ENCODE assay signal across 26 cellular contexts in genomic region chr1:171107969-171108368, GRCh38. TPM values are rescaled to one million over a fixed set of nuclear protein-coding genes. Genes with fewer than 3 reads are reported as not detected.
"Had no signal": no experiment of that assay in that cellular context is flagged by ENCODE, and none has a peak within 500 bp of the region (broad histone marks: within the 10 kb centered on the region; RNA-seq: fewer than 3 reads in every experiment).

No MANE protein-coding gene starts in this region.

- H3K27ac Mint-ChIP-seq: activated CD4-positive, alpha-beta memory T cell treated with anti-CD3 and anti-CD28 coated beads, Interleukin-2, amount 10 ng/mL, durations not matched to agents 7 days and 5 days; activated CD4-positive, alpha-beta T cell treated with anti-CD3 and anti-CD28 coated beads, Interleukin-2, amount 10 ng/mL, durations not matched to agents 7 days and 5 days; activated naive CD4-positive, alpha-beta T cell treated with anti-CD3 and anti-CD28 coated beads, Interleukin-2, amount 10 ng/mL, durations not matched to agents 7 days and 5 days; activated naive CD8-positive, alpha-beta T cell treated with anti-CD3 and anti-CD28 coated beads, Interleukin-2, amount 10 ng/mL, durations not matched to agents 7 days and 5 days; activated T-cell treated with anti-CD3 and anti-CD28 coated beads, Interleukin-2, amount 50 U/mL, for 24 hours; nephron progenitor cell; progenitor cell of endocrine pancreas; stimulated activated effector memory CD8-positive, alpha-beta T cell treated with anti-CD3 and anti-CD28 coated beads, Interleukin-12 subunit alpha, Interleukin-12 subunit beta, amount 100 ng/mL, for 72 hours; stimulated activated naive CD8-positive, alpha-beta T cell treated with anti-CD3 and anti-CD28 coated beads, Interleukin-15, Interleukin-2, amounts not matched to agents 100 ng/mL and 50 ng/mL, for 24 hours; T-helper 17 cell had no signal

- H3K4me3 ChIP-seq: left lung, ovary, skin epidermis had no signal

- H3K9me3 Mint-ChIP-seq: activated CD4-positive, alpha-beta memory T cell treated with anti-CD3 and anti-CD28 coated beads, Interleukin-2, amount 10 ng/mL, durations not matched to agents 7 days and 5 days; activated CD4-positive, alpha-beta T cell treated with anti-CD3 and anti-CD28 coated beads, Interleukin-2, amount 10 ng/mL, durations not matched to agents 7 days and 5 days; activated naive CD4-positive, alpha-beta T cell treated with anti-CD3 and anti-CD28 coated beads, Interleukin-2, amount 10 ng/mL, durations not matched to agents 7 days and 5 days; activated naive CD8-positive, alpha-beta T cell treated with anti-CD3 and anti-CD28 coated beads, Interleukin-2, amount 10 ng/mL, durations not matched to agents 7 days and 5 days; activated T-cell treated with anti-CD3 and anti-CD28 coated beads, Interleukin-2, amount 50 U/mL, for 24 hours; nephron progenitor cell; stimulated activated effector memory CD8-positive, alpha-beta T cell treated with anti-CD3 and anti-CD28 coated beads, Interleukin-12 subunit alpha, Interleukin-12 subunit beta, amount 100 ng/mL, for 72 hours; stimulated activated naive CD8-positive, alpha-beta T cell treated with anti-CD3 and anti-CD28 coated beads, Interleukin-15, Interleukin-2, amounts not matched to agents 100 ng/mL and 50 ng/mL, for 24 hours had no signal

- H3K27me3 ChIP-seq: left lung, neutrophil, ovary had no signal

- H3K27me3 Mint-ChIP-seq: activated CD4-positive, alpha-beta memory T cell treated with anti-CD3 and anti-CD28 coated beads, Interleukin-2, amount 10 ng/mL, durations not matched to agents 7 days and 5 days; activated naive CD4-positive, alpha-beta T cell treated with anti-CD3 and anti-CD28 coated beads, Interleukin-2, amount 10 ng/mL, durations not matched to agents 7 days and 5 days; activated naive CD8-positive, alpha-beta T cell treated with anti-CD3 and anti-CD28 coated beads, Interleukin-2, amount 10 ng/mL, durations not matched to agents 7 days and 5 days; progenitor cell of endocrine pancreas; stimulated activated naive CD8-positive, alpha-beta T cell treated with anti-CD3 and anti-CD28 coated beads, Interleukin-15, Interleukin-2, amounts not matched to agents 100 ng/mL and 50 ng/mL, for 24 hours had no signal

- H3K36me3 Mint-ChIP-seq: activated naive CD4-positive, alpha-beta T cell treated with anti-CD3 and anti-CD28 coated beads, Interleukin-2, amount 10 ng/mL, durations not matched to agents 7 days and 5 days; activated naive CD8-positive, alpha-beta T cell treated with anti-CD3 and anti-CD28 coated beads, Interleukin-2, amount 10 ng/mL, durations not matched to agents 7 days and 5 days; stimulated activated effector memory CD8-positive, alpha-beta T cell treated with anti-CD3 and anti-CD28 coated beads, Interleukin-12 subunit alpha, Interleukin-12 subunit beta, amount 100 ng/mL, for 72 hours had no signal

- H3K4me3 Mint-ChIP-seq: activated CD4-positive, alpha-beta memory T cell treated with anti-CD3 and anti-CD28 coated beads, Interleukin-2, amount 10 ng/mL, durations not matched to agents 7 days and 5 days; activated CD4-positive, alpha-beta T cell treated with anti-CD3 and anti-CD28 coated beads, Interleukin-2, amount 10 ng/mL, durations not matched to agents 7 days and 5 days; activated naive CD4-positive, alpha-beta T cell treated with anti-CD3 and anti-CD28 coated beads, Interleukin-2, amount 10 ng/mL, durations not matched to agents 7 days and 5 days; activated naive CD8-positive, alpha-beta T cell treated with anti-CD3 and anti-CD28 coated beads, Interleukin-2, amount 10 ng/mL, durations not matched to agents 7 days and 5 days; activated T-cell treated with anti-CD3 and anti-CD28 coated beads, Interleukin-2, amount 50 U/mL, for 24 hours; nephron progenitor cell; stimulated activated effector memory CD8-positive, alpha-beta T cell treated with anti-CD3 and anti-CD28 coated beads, Interleukin-12 subunit alpha, Interleukin-12 subunit beta, amount 100 ng/mL, for 72 hours; stimulated activated naive CD8-positive, alpha-beta T cell treated with anti-CD3 and anti-CD28 coated beads, Interleukin-15, Interleukin-2, amounts not matched to agents 100 ng/mL and 50 ng/mL, for 24 hours; T-helper 17 cell had no signal

- H3K27ac ChIP-seq: left lung, neutrophil, ovary, skin epidermis, WERI-Rb-1 had no signal

- H3K9me3 ChIP-seq: left lung, neutrophil, ovary had no signal

- H3K4me1 ChIP-seq: left lung had no signal

- H3K4me1 Mint-ChIP-seq: activated CD4-positive, alpha-beta memory T cell treated with anti-CD3 and anti-CD28 coated beads, Interleukin-2, amount 10 ng/mL, durations not matched to agents 7 days and 5 days; activated CD4-positive, alpha-beta T cell treated with anti-CD3 and anti-CD28 coated beads, Interleukin-2, amount 10 ng/mL, durations not matched to agents 7 days and 5 days; activated naive CD4-positive, alpha-beta T cell treated with anti-CD3 and anti-CD28 coated beads, Interleukin-2, amount 10 ng/mL, durations not matched to agents 7 days and 5 days; activated naive CD8-positive, alpha-beta T cell treated with anti-CD3 and anti-CD28 coated beads, Interleukin-2, amount 10 ng/mL, durations not matched to agents 7 days and 5 days; nephron progenitor cell; stimulated activated effector memory CD8-positive, alpha-beta T cell treated with anti-CD3 and anti-CD28 coated beads, Interleukin-12 subunit alpha, Interleukin-12 subunit beta, amount 100 ng/mL, for 72 hours; T-helper 17 cell had no signal

- H3K36me3 ChIP-seq: left lung, neutrophil, ovary, WERI-Rb-1 had no signal

- ATAC-seq: esophagus mucosa; left lung; stimulated activated effector memory CD8-positive, alpha-beta T cell treated with anti-CD3 and anti-CD28 coated beads, Interleukin-12 subunit alpha, Interleukin-12 subunit beta, amount 100 ng/mL, for 72 hours; T-helper 17 cell had no signal

- DNase-seq: activated CD4-positive, alpha-beta memory T cell treated with anti-CD3 and anti-CD28 coated beads, Interleukin-2, amount 10 ng/mL, durations not matched to agents 7 days and 5 days; activated CD4-positive, alpha-beta T cell treated with anti-CD3 and anti-CD28 coated beads, Interleukin-2, amount 10 ng/mL, durations not matched to agents 7 days and 5 days; activated CD4-positive, CD25-positive, alpha-beta regulatory T cell treated with anti-CD3 and anti-CD28 coated beads, Interleukin-2, amount 50 U/mL, for 72 hours; activated CD8-positive, alpha-beta memory T cell treated with anti-CD3 and anti-CD28 coated beads, Interleukin-2, amount 50 U/mL, for 48 hours; activated gamma-delta T cell; activated naive CD4-positive, alpha-beta T cell treated with anti-CD3 and anti-CD28 coated beads, Interleukin-2, amount 10 ng/mL, durations not matched to agents 7 days and 5 days; activated naive CD8-positive, alpha-beta T cell treated with anti-CD3 and anti-CD28 coated beads, Interleukin-2, amount 10 ng/mL, durations not matched to agents 7 days and 5 days; activated T-cell treated with anti-CD3 and anti-CD28 coated beads, Interleukin-2, amount 50 U/mL, for 24 hours; caudate nucleus; foreskin melanocyte; left lung; mammary epithelial cell; nephron progenitor cell; ovary; stimulated activated CD4-positive, alpha-beta T cell treated with anti-CD3 and anti-CD28 coated beads, Interleukin-12 subunit alpha, Interleukin-12 subunit beta, amount 100 ng/mL, for 4 hours; stimulated activated CD4-positive, alpha-beta T cell treated with anti-CD3 and anti-CD28 coated beads, Interleukin-4, amount 100 ng/mL, for 1 hour; substantia nigra; T-helper 17 cell; T1000; WERI-Rb-1 had no signal

RNA-seq across cellular contexts. Expression of gene FMO3, which starts 17.3 kb away (rescaled TPM):
- total RNA-seq: activated CD4-positive, alpha-beta memory T cell treated with anti-CD3 and anti-CD28 coated beads, Interleukin-2, amount 10 ng/mL, durations not matched to agents 7 days and 5 days; activated CD4-positive, alpha-beta T cell treated with anti-CD3 and anti-CD28 coated beads, Interleukin-2, amount 10 ng/mL, durations not matched to agents 7 days and 5 days; activated naive CD8-positive, alpha-beta T cell treated with anti-CD3 and anti-CD28 coated beads, Interleukin-2, amount 10 ng/mL, durations not matched to agents 7 days and 5 days; mammary epithelial cell; progenitor cell of endocrine pancreas; T-helper 17 cell had no signal
